In the genomic region with DNA sequence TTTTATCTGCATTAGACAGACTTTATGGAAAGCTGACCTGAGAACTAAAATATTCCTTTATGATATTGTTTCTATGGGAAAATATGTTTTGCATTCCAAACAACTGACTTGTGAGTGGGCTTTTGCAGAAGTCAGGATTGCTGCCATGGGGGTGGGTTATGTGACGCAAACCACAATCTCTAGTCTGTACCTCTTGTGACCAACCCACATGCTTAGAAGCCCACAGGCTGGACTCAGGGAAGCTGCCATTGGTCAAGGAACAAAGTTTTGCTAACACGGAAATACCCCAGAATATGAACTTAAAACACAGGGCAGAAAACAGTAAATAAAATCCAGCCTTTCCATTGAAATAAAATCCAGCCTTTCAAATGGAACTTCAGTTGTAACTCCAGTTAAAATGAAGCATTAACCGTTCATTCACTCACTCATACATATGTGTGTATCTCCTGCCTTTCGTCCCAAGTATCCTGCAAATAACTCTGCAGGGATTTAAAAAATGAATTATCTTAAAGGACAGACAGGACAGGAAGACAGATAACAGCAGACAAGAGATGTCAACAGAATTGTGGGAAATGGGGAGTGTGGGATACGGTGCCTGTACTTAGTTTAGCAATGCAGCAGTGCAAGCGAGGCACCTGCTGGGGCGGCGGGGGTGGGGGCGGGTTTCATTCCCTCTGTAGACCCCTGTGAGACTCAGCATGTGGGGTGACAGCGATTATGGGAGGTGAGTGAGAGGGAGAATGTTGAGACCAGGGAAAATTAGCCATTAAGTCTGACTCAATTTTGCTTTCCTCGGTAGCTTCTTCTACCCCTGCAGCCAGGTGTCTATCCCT, we compare ENCODE assay signal across 23 cellular contexts. TPM values are rescaled to one million over a fixed set of nuclear protein-coding genes. Genes with fewer than 3 reads are reported as not detected.
DNase-seq lines count a peak whose midpoint lies in the region; ATAC-seq and TF ChIP-seq lines count a peak whose summit lies in the region.
"Had no signal": no experiment of that assay in that cellular context is flagged by ENCODE, and none has a peak within 500 bp of the region (broad histone marks: within the 10 kb centered on the region; RNA-seq: fewer than 3 reads in every experiment).

No MANE protein-coding gene starts in this region.

- H3K4me1 ChIP-seq in adipocyte (ENCODE audit: control insufficient read depth, insufficient read depth, low read length) = peaks cover 1% of the 10 kb centered on the region
- H3K4me1 ChIP-seq: left lung, parathyroid adenoma, right lobe of liver, vagina had no signal

- peaks cover 2% of the 10 kb centered on the region for H3K9me3 ChIP-seq in adipocyte (ENCODE audit: control insufficient read depth, low read length)
- H3K9me3 ChIP-seq: left lung, right lobe of liver, vagina had no signal

- peaks cover 18% of the 10 kb centered on the region for H3K4me1 Mint-ChIP-seq in stimulated activated memory B cell treated with anti-CD40 and anti-IgM and Interleukin-4, amounts not matched to agents 10 μg/mL and 1 μg/mL and 100 μg/mL, for 72 hours
- H3K4me1 Mint-ChIP-seq: natural killer cell had no signal

- peak overlapping the region; percentile 79 for H3K27ac Mint-ChIP-seq in stimulated activated memory B cell treated with anti-CD40 and anti-IgM and Interleukin-4, amounts not matched to agents 10 μg/mL and 1 μg/mL and 100 μg/mL, for 72 hours
- H3K27ac Mint-ChIP-seq: dendritic cell treated with granulocyte-macrophage colony-stimulating factor and Interleukin-4, amounts not matched to agents 40 ng/mL and 50 ng/mL, for 4 days; natural killer cell had no signal

- no peak overlapping the region for H3K9ac ChIP-seq in adipocyte (ENCODE audit: low read length)
- H3K9ac ChIP-seq: parathyroid adenoma had no signal

- H3K4me3 Mint-ChIP-seq in stimulated activated memory B cell treated with anti-CD40 and anti-IgM and Interleukin-4, amounts not matched to agents 10 μg/mL and 1 μg/mL and 100 μg/mL, for 72 hours = no peak overlapping the region
- H3K4me3 Mint-ChIP-seq: activated B cell treated with CpG ODN at 0.5 μM for 24 hours; dendritic cell treated with granulocyte-macrophage colony-stimulating factor and Interleukin-4, amounts not matched to agents 40 ng/mL and 50 ng/mL, for 4 days; mesothelial cell of epicardium; natural killer cell had no signal

- H3K36me3 Mint-ChIP-seq in stimulated activated memory B cell treated with anti-CD40 and anti-IgM and Interleukin-4, amounts not matched to agents 10 μg/mL and 1 μg/mL and 100 μg/mL, for 72 hours = peaks cover 4% of the 10 kb centered on the region
- H3K36me3 Mint-ChIP-seq: mesothelial cell of epicardium, natural killer cell had no signal

- DNase-seq in H7 (peak; percentile 36), adipocyte (ENCODE audit: low read depth) (peak; percentile 58), fibroblast of mammary gland (ENCODE audit: low read depth) (peak; percentile 36), middle frontal gyrus (ENCODE audit: extremely low spot score, low spot score) (no peak)
- no peak for DNase-seq in activated CD8-positive, alpha-beta memory T cell treated with anti-CD3 and anti-CD28 coated beads, Interleukin-2, amount 50 U/mL, for 4 hours
- DNase-seq: activated B cell treated with CpG ODN at 0.5 μM for 24 hours; activated CD4-positive, alpha-beta T cell treated with anti-CD3 and anti-CD28 coated beads, Interleukin-2, amount 50 U/mL, for 4 hours; activated effector memory CD4-positive, alpha-beta T cell treated with Interleukin-2 at 50 U/mL for 16 hours; DMS79; foreskin fibroblast; left lung; natural killer cell; NCI-H1417; NCI-H2081 treated with DMSO at 0.1 percent for 48 hours; NCI-H510A; right lobe of liver had no signal

- peaks cover 39% of the 10 kb centered on the region for H3K27me3 Mint-ChIP-seq in stimulated activated memory B cell treated with anti-CD40 and anti-IgM and Interleukin-4, amounts not matched to agents 10 μg/mL and 1 μg/mL and 100 μg/mL, for 72 hours

- TF ChIP-seq CTCF in fibroblast of mammary gland (conservative IDR thresholded peaks at IDR 0.05; ENCODE audit: control insufficient read depth, insufficient read depth, low read depth, low read length) = no peak

- H3K27me3 ChIP-seq in H7 (ENCODE audit: control insufficient read depth, insufficient read depth, low read length) (no peaks in the 10 kb centered on the region), adipocyte (replicated peaks; ENCODE audit: control insufficient read depth, insufficient read depth, low read length) (peaks cover 31% of the 10 kb centered on the region)
- H3K27me3 ChIP-seq: right lobe of liver, vagina had no signal

- no peaks in the 10 kb centered on the region for H3K9me3 Mint-ChIP-seq in stimulated activated memory B cell treated with anti-CD40 and anti-IgM and Interleukin-4, amounts not matched to agents 10 μg/mL and 1 μg/mL and 100 μg/mL, for 72 hours
- H3K9me3 Mint-ChIP-seq: activated B cell treated with CpG ODN at 0.5 μM for 24 hours; dendritic cell treated with granulocyte-macrophage colony-stimulating factor and Interleukin-4, amounts not matched to agents 40 ng/mL and 50 ng/mL, for 4 days; mesothelial cell of epicardium; natural killer cell had no signal

- no peak for ATAC-seq in stimulated activated memory B cell treated with anti-CD40 and anti-IgM and Interleukin-4, amounts not matched to agents 10 μg/mL and 1 μg/mL and 100 μg/mL, for 72 hours
- ATAC-seq in HG02938 (IDR thresholded peaks at IDR 0.05; ENCODE audit: unreplicated experiment) = no peak
- ATAC-seq: left lung, natural killer cell, right lobe of liver had no signal

- H3K4me3 ChIP-seq in H7 (ENCODE audit: insufficient read depth, low read depth, low read length) (no peak overlapping the region), adipocyte (ENCODE audit: low read length) (no peak overlapping the region), fibroblast of mammary gland (ENCODE audit: control insufficient read depth, low read depth, low read length) (no peak overlapping the region)
- H3K4me3 ChIP-seq: left lung, right lobe of liver, SK-N-MC, vagina had no signal

- no peaks in the 10 kb centered on the region for H3K36me3 ChIP-seq in H7 (replicated peaks; ENCODE audit: control insufficient read depth, insufficient read depth, low read length)
- no peaks in the 10 kb centered on the region for H3K36me3 ChIP-seq in adipocyte (ENCODE audit: control insufficient read depth, insufficient read depth, low read length, severe bottlenecking)
- H3K36me3 ChIP-seq: left lung, right lobe of liver, vagina had no signal

RNA-seq across cellular contexts. Expression of a gene that starts 21.0 kb away (rescaled TPM):
- total RNA-seq in H7 (2014; rRNA removed; shearing (Covaris generic)) = 15.0 and 19.2 TPM in 2 replicates

Comparison
In these comparisons a context has a peak if more than half of its experiments do, and no peak if none do; other contexts are left out.
1. DNase-seq: peak in H7 (single experiment), adipocyte (single experiment) and fibroblast of mammary gland (single experiment); none in middle frontal gyrus (single experiment) and activated CD8-positive, alpha-beta memory T cell treated with anti-CD3 and anti-CD28 coated beads, Interleukin-2, amount 50 U/mL, for 4 hours (single experiment).